20 cellular contexts compared by ENCODE assay signal in the genomic region with DNA sequence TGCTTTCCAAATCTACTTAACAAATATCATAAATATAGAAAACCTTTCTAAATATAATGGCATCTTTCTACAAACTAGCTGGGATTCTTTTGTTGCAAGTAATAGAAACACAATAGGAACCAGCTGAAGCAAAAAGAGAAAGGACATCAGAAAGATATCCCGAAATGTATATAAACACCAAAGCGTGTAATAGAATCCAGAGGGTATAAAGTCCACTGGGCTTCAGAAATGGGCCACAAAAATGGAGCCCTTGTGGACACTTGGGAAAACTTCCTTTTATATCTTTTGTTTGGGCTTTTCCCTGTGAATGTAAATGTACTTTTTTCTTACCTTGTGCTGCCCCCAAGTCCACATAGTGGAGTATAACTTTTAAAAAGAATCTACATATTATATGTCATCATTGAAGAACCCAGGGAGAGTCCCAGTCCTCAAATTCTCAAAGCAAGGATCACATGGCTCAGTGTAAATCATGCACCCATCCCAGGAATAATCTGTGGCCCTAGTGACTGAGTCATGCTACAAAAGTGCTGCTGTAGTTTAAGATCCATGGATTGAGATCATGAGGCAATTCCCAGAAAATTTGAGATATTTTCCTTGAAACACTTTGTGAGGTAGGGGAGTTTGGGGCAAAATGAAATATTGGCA.
A peak's percentile ranks its signal among the peaks of the same experiment; 100 is the strongest.
DNase-seq lines count a peak whose midpoint lies in the region; TF ChIP-seq lines count a peak whose summit lies in the region.
"Had no signal": no experiment of that assay in that cellular context is flagged by ENCODE, and none has a peak within 500 bp of the region (broad histone marks: within the 10 kb centered on the region; RNA-seq: fewer than 3 reads in every experiment).

No MANE protein-coding gene starts in this region.

- H3K27me3 ChIP-seq in MG63 (no peaks in the 10 kb centered on the region), fibroblast of lung (ENCODE audit: control insufficient read depth, insufficient read depth, low read length) (no peaks in the 10 kb centered on the region)
- H3K27me3 ChIP-seq: body of pancreas, esophagus muscularis mucosa had no signal

- H3K4me3 Mint-ChIP-seq in activated T-helper 1 cell treated with anti-CD3 and anti-CD28 coated beads, Interleukin-12 subunit alpha, Interleukin-12 subunit beta, Interleukin-2, Interleukin-4 antibody, amounts not matched to agents 30 ng/mL and 10 ng/mL and 1 ng/mL, durations not matched to agents 14 hours and 24 hours and 36 hours, result no peak overlapping the region
- H3K4me3 Mint-ChIP-seq: B cell, IgD-negative memory B cell had no signal

- H3K9me3 Mint-ChIP-seq in activated T-helper 1 cell treated with anti-CD3 and anti-CD28 coated beads, Interleukin-12 subunit alpha, Interleukin-12 subunit beta, Interleukin-2, Interleukin-4 antibody, amounts not matched to agents 30 ng/mL and 10 ng/mL and 1 ng/mL, durations not matched to agents 14 hours and 24 hours and 36 hours, result no peaks in the 10 kb centered on the region

- no peak overlapping the region for H3K4me2 ChIP-seq in fibroblast of lung (ENCODE audit: extremely low read depth, insufficient read depth, low read length)

- H3K4me3 ChIP-seq in MG63 (no peak overlapping the region), fibroblast of lung (replicated peaks in 1 of 4; ENCODE audit: control extremely low read depth in 1 of 4, insufficient read depth in 1 of 4, low read depth in 3 of 4, low read length in 4 of 4) (no peak overlapping the region)
- H3K4me3 ChIP-seq: body of pancreas, esophagus muscularis mucosa had no signal

- H3K9ac ChIP-seq in fibroblast of lung (ENCODE audit: insufficient read depth, low read length), result no peak overlapping the region

- no peak for TF ChIP-seq CTCF in fibroblast of lung (conservative IDR thresholded peaks at IDR 0.05 in 1 of 2, IDR thresholded peaks at IDR 0.05 in 1 of 2; ENCODE audit: low read depth in 1 of 2, low read length in 2 of 2)

- H3K4me1 Mint-ChIP-seq in activated T-helper 1 cell treated with anti-CD3 and anti-CD28 coated beads, Interleukin-12 subunit alpha, Interleukin-12 subunit beta, Interleukin-2, Interleukin-4 antibody, amounts not matched to agents 30 ng/mL and 10 ng/mL and 1 ng/mL, durations not matched to agents 14 hours and 24 hours and 36 hours (ENCODE audit: low read depth), result no peaks in the 10 kb centered on the region
- H3K4me1 Mint-ChIP-seq: B cell, IgD-negative memory B cell had no signal

- H3K4me1 ChIP-seq in fibroblast of lung (ENCODE audit: control insufficient read depth, extremely low read depth, insufficient read depth, low read length), result no peaks in the 10 kb centered on the region
- H3K4me1 ChIP-seq: body of pancreas, esophagus muscularis mucosa had no signal

- H3K27ac Mint-ChIP-seq in activated T-helper 1 cell treated with anti-CD3 and anti-CD28 coated beads, Interleukin-12 subunit alpha, Interleukin-12 subunit beta, Interleukin-2, Interleukin-4 antibody, amounts not matched to agents 30 ng/mL and 10 ng/mL and 1 ng/mL, durations not matched to agents 14 hours and 24 hours and 36 hours, result no peak overlapping the region
- H3K27ac Mint-ChIP-seq: B cell, IgD-negative memory B cell had no signal

- no peaks in the 10 kb centered on the region for H3K9me3 ChIP-seq in MG63
- H3K9me3 ChIP-seq in fibroblast of lung (ENCODE audit: control insufficient read depth, insufficient read depth, low read depth, low read length), result no peaks in the 10 kb centered on the region
- H3K9me3 ChIP-seq: body of pancreas, esophagus muscularis mucosa had no signal

- intact Hi-C loops in activated T-helper 1 cell treated with anti-CD3 and anti-CD28 coated beads, Interleukin-12 subunit alpha, Interleukin-12 subunit beta, Interleukin-2, Interleukin-4 antibody, amounts not matched to agents 30 ng/mL and 10 ng/mL and 1 ng/mL, durations not matched to agents 14 hours and 24 hours and 36 hours (cut with micrococcal nuclease), result no loop called here

- no peak overlapping the region for H2AFZ ChIP-seq in fibroblast of lung (ENCODE audit: low read length)

- DNase-seq in EL (peak; percentile 83), MG63 (peak; percentile 7), fibroblast of lung (ENCODE audit: low read depth in 2 of 2) (peak; percentile 5 to 78), non-pigmented ciliary epithelial cell (ENCODE audit: low read depth) (peak; percentile 5), SIG-M5 treated with dmso at 0.1 percent for 504 hours (lab: John Stamatoyannopoulos, UW; ENCODE audit: unreplicated experiment) (no peak)
- DNase-seq in activated T-helper 1 cell treated with anti-CD3 and anti-CD28 coated beads, Interleukin-12 subunit alpha, Interleukin-12 subunit beta, Interleukin-2, Interleukin-4 antibody, amounts not matched to agents 30 ng/mL and 10 ng/mL and 1 ng/mL, durations not matched to agents 14 hours and 24 hours and 36 hours (ENCODE audit: low spot score), result no peak
- no peak for DNase-seq in activated CD4-positive, alpha-beta T cell treated with anti-CD3 and anti-CD28 coated beads, Interleukin-2, amount 50 U/mL, for 48 hours
- no peak for DNase-seq in effector CD4-positive, alpha-beta T cell
- DNase-seq: activated CD4-positive, CD25-positive, alpha-beta regulatory T cell treated with anti-CD3 and anti-CD28 coated beads, Interleukin-2, amount 50 U/mL, for 72 hours; activated gamma-delta T cell; body of pancreas; dermis blood vessel endothelial cell; GDM1; left colon; NCI-H2107; NCI-H526; T-helper 9 cell had no signal

- no peaks in the 10 kb centered on the region for H3K36me3 Mint-ChIP-seq in activated T-helper 1 cell treated with anti-CD3 and anti-CD28 coated beads, Interleukin-12 subunit alpha, Interleukin-12 subunit beta, Interleukin-2, Interleukin-4 antibody, amounts not matched to agents 30 ng/mL and 10 ng/mL and 1 ng/mL, durations not matched to agents 14 hours and 24 hours and 36 hours (ENCODE audit: low read depth)

- H3K27me3 Mint-ChIP-seq in activated T-helper 1 cell treated with anti-CD3 and anti-CD28 coated beads, Interleukin-12 subunit alpha, Interleukin-12 subunit beta, Interleukin-2, Interleukin-4 antibody, amounts not matched to agents 30 ng/mL and 10 ng/mL and 1 ng/mL, durations not matched to agents 14 hours and 24 hours and 36 hours (ENCODE audit: insufficient read depth), result no peaks in the 10 kb centered on the region
- H3K27me3 Mint-ChIP-seq: IgD-negative memory B cell had no signal

- no peaks in the 10 kb centered on the region for H4K20me1 ChIP-seq in fibroblast of lung (ENCODE audit: control insufficient read depth, extremely low read depth, insufficient read depth, low read length)

- no peak overlapping the region for H3K27ac ChIP-seq in fibroblast of lung (ENCODE audit: insufficient read depth, low read length)
- H3K27ac ChIP-seq: body of pancreas, esophagus muscularis mucosa had no signal

- H3K36me3 ChIP-seq in MG63, result no peaks in the 10 kb centered on the region
- H3K36me3 ChIP-seq in fibroblast of lung (ENCODE audit: control insufficient read depth, insufficient read depth, low read length), result no peaks in the 10 kb centered on the region
- H3K36me3 ChIP-seq: esophagus muscularis mucosa had no signal

- no peaks in the 10 kb centered on the region for H3K79me2 ChIP-seq in fibroblast of lung (ENCODE audit: control insufficient read depth, insufficient read depth, low read length)

Comparison
In these comparisons a context has a peak if more than half of its experiments do, and no peak if none do; other contexts are left out.
1. DNase-seq: peak in EL (single experiment), MG63 (single experiment), fibroblast of lung (2 of 2) and non-pigmented ciliary epithelial cell (single experiment); none in activated T-helper 1 cell treated with anti-CD3 and anti-CD28 coated beads, Interleukin-12 subunit alpha, Interleukin-12 subunit beta, Interleukin-2, Interleukin-4 antibody, amounts not matched to agents 30 ng/mL and 10 ng/mL and 1 ng/mL, durations not matched to agents 14 hours and 24 hours and 36 hours (single experiment), SIG-M5 treated with dmso at 0.1 percent for 504 hours (single experiment), activated CD4-positive, alpha-beta T cell treated with anti-CD3 and anti-CD28 coated beads, Interleukin-2, amount 50 U/mL, for 48 hours (0 of 2) and effector CD4-positive, alpha-beta T cell (single experiment).